In genomic region chr12:6838854-6839253, GRCh38 we compare ENCODE assay signal across 27 cellular contexts. TPM values are rescaled to one million over a fixed set of nuclear protein-coding genes. Genes with fewer than 3 reads are reported as not detected.
"Had no signal": no experiment of that assay in that cellular context is flagged by ENCODE, and none has a peak within 500 bp of the region (broad histone marks: within the 10 kb centered on the region; RNA-seq: fewer than 3 reads in every experiment).

No MANE protein-coding gene starts in this region.

- H3K4me2 ChIP-seq: PC-9 had no signal

- H3K27me3 Mint-ChIP-seq: activated CD4-positive, alpha-beta memory T cell treated with anti-CD3 and anti-CD28 coated beads for 36 hours; activated CD4-positive, alpha-beta T cell treated with anti-CD3 and anti-CD28 coated beads, Interleukin-2, amount 10 ng/mL, durations not matched to agents 7 days and 5 days; activated naive CD8-positive, alpha-beta T cell treated with anti-CD3 and anti-CD28 coated beads, Interleukin-2, amount 50 U/mL, for 24 hours; T-cell had no signal

- DNase-seq: activated CD4-positive, alpha-beta memory T cell treated with anti-CD3 and anti-CD28 coated beads for 36 hours; activated CD4-positive, alpha-beta T cell treated with anti-CD3 and anti-CD28 coated beads, Interleukin-2, amount 10 ng/mL, durations not matched to agents 7 days and 5 days; activated CD4-positive, CD25-positive, alpha-beta regulatory T cell; activated CD8-positive, alpha-beta memory T cell treated with anti-CD3 and anti-CD28 coated beads for 24 hours; activated effector memory CD4-positive, alpha-beta T cell treated with anti-CD3 and anti-CD28 coated beads, Interleukin-2, amount 50 U/mL, for 16 hours; activated naive CD4-positive, alpha-beta T cell treated with Interleukin-2 at 50 U/mL for 16 hours; activated naive CD8-positive, alpha-beta T cell treated with anti-CD3 and anti-CD28 coated beads, Interleukin-2, amount 50 U/mL, for 24 hours; activated T-cell treated with anti-CD3 and anti-CD28 coated beads, Interleukin-2, amount 50 U/mL, for 4 hours; amniotic stem cell; body of pancreas; central memory CD4-positive, alpha-beta T cell; KBM-7; NCI-H1048; NCI-H146; NCI-H187 treated with DMSO at 0.1 percent for 48 hours; NCI-H2171; NCI-H2227 treated with DMSO at 0.1 percent for 48 hours; NCI-H526; NCI-H82; PC-9; T-cell; T-helper 2 cell; T1000 had no signal

- H3K4me3 ChIP-seq: ascending aorta, body of pancreas, PC-9, SK-N-MC had no signal

- ATAC-seq: activated naive CD4-positive, alpha-beta T cell treated with anti-CD3 and anti-CD28 coated beads, Interleukin-2, amount 50 U/mL, for 72 hours; activated naive CD8-positive, alpha-beta T cell treated with anti-CD3 and anti-CD28 coated beads, Interleukin-2, amount 50 U/mL, for 24 hours; activated T-cell treated with anti-CD3 and anti-CD28 coated beads, Interleukin-2, amount 50 U/mL, for 4 hours; body of pancreas; T-cell had no signal

- H3K27me3 ChIP-seq: ascending aorta, body of pancreas had no signal

- H3K27ac Mint-ChIP-seq: activated CD4-positive, alpha-beta memory T cell treated with anti-CD3 and anti-CD28 coated beads for 36 hours; activated CD4-positive, alpha-beta T cell treated with anti-CD3 and anti-CD28 coated beads, Interleukin-2, amount 10 ng/mL, durations not matched to agents 7 days and 5 days; activated naive CD8-positive, alpha-beta T cell treated with anti-CD3 and anti-CD28 coated beads, Interleukin-2, amount 50 U/mL, for 24 hours; T-cell had no signal

- H3K27ac ChIP-seq: ascending aorta, body of pancreas, PC-9, SK-N-MC had no signal

- H3K4me1 ChIP-seq: ascending aorta, body of pancreas had no signal

- H3K9me3 Mint-ChIP-seq: activated CD4-positive, alpha-beta memory T cell treated with anti-CD3 and anti-CD28 coated beads for 36 hours; activated CD4-positive, alpha-beta T cell treated with anti-CD3 and anti-CD28 coated beads, Interleukin-2, amount 10 ng/mL, durations not matched to agents 7 days and 5 days; activated naive CD4-positive, alpha-beta T cell treated with anti-CD3 and anti-CD28 coated beads, Interleukin-2, amount 50 U/mL, for 72 hours; activated naive CD8-positive, alpha-beta T cell treated with anti-CD3 and anti-CD28 coated beads, Interleukin-2, amount 50 U/mL, for 24 hours; activated T-cell treated with anti-CD3 and anti-CD28 coated beads, Interleukin-2, amount 50 U/mL, for 4 hours; T-cell had no signal

- H2AFZ ChIP-seq: PC-9 had no signal

- H3K9me3 ChIP-seq: ascending aorta, body of pancreas had no signal

- H3K36me3 Mint-ChIP-seq: activated CD4-positive, alpha-beta memory T cell treated with anti-CD3 and anti-CD28 coated beads for 36 hours; activated naive CD4-positive, alpha-beta T cell treated with anti-CD3 and anti-CD28 coated beads, Interleukin-2, amount 50 U/mL, for 72 hours; T-cell had no signal

- H3K4me3 Mint-ChIP-seq: activated CD4-positive, alpha-beta memory T cell treated with anti-CD3 and anti-CD28 coated beads for 36 hours; activated CD4-positive, alpha-beta T cell treated with anti-CD3 and anti-CD28 coated beads, Interleukin-2, amount 10 ng/mL, durations not matched to agents 7 days and 5 days; activated naive CD8-positive, alpha-beta T cell treated with anti-CD3 and anti-CD28 coated beads, Interleukin-2, amount 50 U/mL, for 24 hours; activated T-cell treated with anti-CD3 and anti-CD28 coated beads, Interleukin-2, amount 50 U/mL, for 4 hours; T-cell had no signal

RNA-seq across cellular contexts. Expression of gene GNB3, which starts 1.9 kb away (rescaled TPM):
- total RNA-seq: activated CD4-positive, alpha-beta T cell treated with anti-CD3 and anti-CD28 coated beads, Interleukin-2, amount 10 ng/mL, durations not matched to agents 7 days and 5 days; PC-9 had no signal

RNA-seq across cellular contexts. Expression of gene CDCA3, which starts 12.2 kb away (rescaled TPM):
- total RNA-seq: ascending aorta had no signal

RNA-seq across cellular contexts. Expression of gene GPR162, which starts 17.2 kb away (rescaled TPM):
- total RNA-seq: bronchial epithelial cell had no signal
